8 cellular contexts compared by ENCODE assay signal in genomic region chr15:56732135-56732880, GRCh38. TPM values are rescaled to one million over a fixed set of nuclear protein-coding genes. Genes with fewer than 3 reads are reported as not detected.
A peak's percentile ranks its signal among the peaks of the same experiment; 100 is the strongest.
DNase-seq lines count a peak whose midpoint lies in the region; ATAC-seq and TF ChIP-seq lines count a peak whose summit lies in the region.

No MANE protein-coding gene starts in this region.

- 9% methylated on average over 12 of the region's 12 CpGs for WGBS in SK-N-SH (ENCODE audit: low lambda C conversion rate)
- WGBS in endodermal cell (ENCODE audit: insufficient coverage in 1 of 2, insufficient read length in 1 of 2), 2 experiments: 70 to 73% methylated on average over 9 to 12 of the region's 12 CpGs
- 1 to 2% methylated on average over 12 of the region's 12 CpGs for WGBS in aorta, 2 donors

- H4K20me1 ChIP-seq in SK-N-SH (ENCODE audit: insufficient read depth): no peaks in the 10 kb centered on the region

- peaks cover 28% of the 10 kb centered on the region for H3K9me3 Mint-ChIP-seq in endodermal cell

- peaks cover 18% of the 10 kb centered on the region for H3F3A ChIP-seq in SK-N-SH (replicated peaks; ENCODE audit: insufficient read depth)

- H3K4me1 ChIP-seq in HEK293 (ENCODE audit: control insufficient read depth, insufficient read depth, low read length) (peaks cover 5% of the 10 kb centered on the region; the same call in 1 of the 2 replicates), SK-N-SH (ENCODE audit: control insufficient read depth in 1 of 2, insufficient read depth in 2 of 2, low read depth in 1 of 2, low read length in 1 of 2) (peaks cover 10 to 16% of the 10 kb centered on the region in 2 experiments; a peak in 3 of 4 replicates), endodermal cell (ENCODE audit: control insufficient read depth, insufficient read depth, low read length) (peaks cover 7% of the 10 kb centered on the region), mucosa of rectum (ENCODE audit: control insufficient read depth in 2 of 2, insufficient read depth in 2 of 2, low read length in 2 of 2) (peaks cover 10 to 25% of the 10 kb centered on the region in 2 donors), aorta (ENCODE audit: control insufficient read depth in 1 of 2, insufficient read depth in 2 of 2, low read length in 2 of 2) (peaks cover 3 to 6% of the 10 kb centered on the region in 2 donors)

- ATAC-seq in aorta (ENCODE audit: low FRiP score): peak; percentile 9
- no peak for ATAC-seq in HG03571 (IDR thresholded peaks at IDR 0.05; ENCODE audit: unreplicated experiment)

- peaks cover 4% of the 10 kb centered on the region for H3K27me3 Mint-ChIP-seq in endodermal cell (ENCODE audit: insufficient read depth)

- H3K4me3 Mint-ChIP-seq in endodermal cell: peak overlapping the region; percentile 72

- TF ChIP-seq EP300 in SK-N-SH (IDR thresholded peaks at IDR 0.05; ENCODE audit: borderline replicate concordance in 1 of 2, low read depth in 1 of 2, low read length in 1 of 2): peak in 1 of 2 experiments; percentile 3; a peak in 1 of 4 replicates

- peak overlapping the region; percentile 45 for H3K4me3 ChIP-seq in HEK293 (ENCODE audit: low read depth, low read length)
- peak overlapping the region; percentile 69 to 71 for H3K4me3 ChIP-seq in SK-N-SH (ENCODE audit: low read depth in 2 of 2, low read length in 1 of 2)
- H3K4me3 ChIP-seq in endodermal cell (ENCODE audit: low read length): peak overlapping the region; percentile 47
- peak overlapping the region; percentile 87 to 88 for H3K4me3 ChIP-seq in mucosa of rectum (ENCODE audit: low read length in 2 of 2)
- peak overlapping the region; percentile 74 to 86 for H3K4me3 ChIP-seq in aorta (ENCODE audit: low read length in 2 of 2)

- H3K4me1 Mint-ChIP-seq in endodermal cell: peaks cover 26% of the 10 kb centered on the region

- DNase-seq in D341Med (ENCODE audit: low spot score) (peak; percentile 34), SK-N-SH (peak; percentile 51), endodermal cell (no peak), aorta (no peak), inferior parietal cortex (ENCODE audit: extremely low spot score) (no peak)

- POLR2A ChIA-PET in HEK293 (lab: Yijun Ruan, JAX): no interaction called here
- POLR2A ChIA-PET in SK-N-SH (lab: Yijun Ruan, JAX): interaction anchor here (1.0 kb wide), 1 partner anchor 155 kb away, joined by 3 read pairs; no protein-coding TSS in a partner anchor

- H3K27ac ChIP-seq in HEK293 (ENCODE audit: extremely low read depth, low read depth, low read length) (peak overlapping the region; percentile 93), SK-N-SH (ENCODE audit: low read depth in 2 of 2, low read length in 1 of 2) (peak overlapping the region; percentile 89 to 99), endodermal cell (ENCODE audit: low read depth, low read length) (peak overlapping the region; percentile 89), mucosa of rectum (ENCODE audit: low read depth in 2 of 2, low read length in 2 of 2) (peak overlapping the region; percentile 89), aorta (ENCODE audit: low read depth in 1 of 2, low read length in 2 of 2) (peak overlapping the region; percentile 96 to 100)

- H3K36me3 ChIP-seq in HEK293 (ENCODE audit: control insufficient read depth in 2 of 2, insufficient read depth in 1 of 2, low read length in 2 of 2) (peaks cover 0 to 5% of the 10 kb centered on the region in 2 experiments; a peak in 1 of 3 replicates), SK-N-SH (replicated peaks in 1 of 2; ENCODE audit: control insufficient read depth in 1 of 2, insufficient read depth in 2 of 2, low read length in 1 of 2) (peaks cover 15 to 19% of the 10 kb centered on the region in 2 experiments), endodermal cell (ENCODE audit: control insufficient read depth, insufficient read depth, low read length) (no peaks in the 10 kb centered on the region), mucosa of rectum (ENCODE audit: control insufficient read depth in 2 of 2, insufficient read depth in 2 of 2, low read length in 2 of 2) (peaks cover 0 to 2% of the 10 kb centered on the region in 2 donors), aorta (ENCODE audit: control insufficient read depth in 1 of 2, insufficient read depth in 2 of 2, low read length in 1 of 2) (no peaks in the 10 kb centered on the region)

- peaks cover 57% of the 10 kb centered on the region for H3K79me2 ChIP-seq in SK-N-SH (ENCODE audit: insufficient read depth)

- H3K36me3 Mint-ChIP-seq in endodermal cell (ENCODE audit: low read depth): peaks cover 6% of the 10 kb centered on the region

- no peaks in the 10 kb centered on the region for H3K9me2 ChIP-seq in SK-N-SH

- TF ChIP-seq CTCF in HEK293 (tag by site-specific recombination; IDR thresholded peaks at IDR 0.05) (no peak), SK-N-SH (IDR thresholded peaks at IDR 0.05) (no peak), endodermal cell (conservative IDR thresholded peaks at IDR 0.05) (no peak)

- no peaks in the 10 kb centered on the region for H3K9me3 ChIP-seq in HEK293 (ENCODE audit: control insufficient read depth, insufficient read depth, low read depth, low read length)
- H3K9me3 ChIP-seq in SK-N-SH: no peaks in the 10 kb centered on the region
- peaks cover 25% of the 10 kb centered on the region for H3K9me3 ChIP-seq in endodermal cell (ENCODE audit: control insufficient read depth, low read length)
- H3K9me3 ChIP-seq in mucosa of rectum (ENCODE audit: control insufficient read depth in 2 of 2, low read length in 2 of 2): no peaks in the 10 kb centered on the region
- H3K9me3 ChIP-seq in aorta (ENCODE audit: control insufficient read depth, low read length): no peaks in the 10 kb centered on the region

- peak overlapping the region; percentile 85 for H3K4me2 ChIP-seq in SK-N-SH

- H3K27ac Mint-ChIP-seq in endodermal cell: peak overlapping the region; percentile 95

- peak overlapping the region; percentile 69 for H2AFZ ChIP-seq in SK-N-SH (ENCODE audit: low read depth)

- no peaks in the 10 kb centered on the region for H3K27me3 ChIP-seq in SK-N-SH (ENCODE audit: insufficient read depth)
- H3K27me3 ChIP-seq in endodermal cell (ENCODE audit: control insufficient read depth, insufficient read depth, low read length, poor library complexity, severe bottlenecking): no peaks in the 10 kb centered on the region
- no peaks in the 10 kb centered on the region for H3K27me3 ChIP-seq in mucosa of rectum (ENCODE audit: control insufficient read depth in 2 of 2, insufficient read depth in 2 of 2, low read length in 2 of 2)
- H3K27me3 ChIP-seq in aorta (ENCODE audit: control insufficient read depth in 1 of 2, insufficient read depth in 2 of 2, low read length in 1 of 2): no peaks in the 10 kb centered on the region

- TF ChIP-seq RAD21 in SK-N-SH (IDR thresholded peaks at IDR 0.05; ENCODE audit: low read length): no peak

- H3K9ac ChIP-seq in SK-N-SH (peak overlapping the region; percentile 94), endodermal cell (ENCODE audit: extremely low read depth, low read length, poor library complexity, severe bottlenecking) (no peak overlapping the region), mucosa of rectum (ENCODE audit: low read depth in 1 of 2, low read length in 2 of 2) (peak overlapping the region; percentile 77 to 89)

- intact Hi-C loops in aorta (cut with DNase I): loop anchor here in 1 of 2 donors (5.0 to 10.0 kb wide), 2 partner anchors 62 to 155 kb away; no protein-coding TSS in a partner anchor

- CTCF ChIA-PET in HEK293 (lab: Yijun Ruan, JAX) (interaction anchor here (0.7 kb wide), 1 partner anchor 51 kb away, joined by 3 read pairs; no protein-coding TSS in a partner anchor), SK-N-SH (lab: Yijun Ruan, JAX) (interaction anchor here (0.7 kb wide), 1 partner anchor 51 kb away, joined by 3 read pairs; no protein-coding TSS in a partner anchor)

TF ChIP-seq in HEK293, 187 proteins besides CTCF, POLR2A, EP300 and RAD21 (continues in another document):
- TF ChIP-seq, protein P1, sequence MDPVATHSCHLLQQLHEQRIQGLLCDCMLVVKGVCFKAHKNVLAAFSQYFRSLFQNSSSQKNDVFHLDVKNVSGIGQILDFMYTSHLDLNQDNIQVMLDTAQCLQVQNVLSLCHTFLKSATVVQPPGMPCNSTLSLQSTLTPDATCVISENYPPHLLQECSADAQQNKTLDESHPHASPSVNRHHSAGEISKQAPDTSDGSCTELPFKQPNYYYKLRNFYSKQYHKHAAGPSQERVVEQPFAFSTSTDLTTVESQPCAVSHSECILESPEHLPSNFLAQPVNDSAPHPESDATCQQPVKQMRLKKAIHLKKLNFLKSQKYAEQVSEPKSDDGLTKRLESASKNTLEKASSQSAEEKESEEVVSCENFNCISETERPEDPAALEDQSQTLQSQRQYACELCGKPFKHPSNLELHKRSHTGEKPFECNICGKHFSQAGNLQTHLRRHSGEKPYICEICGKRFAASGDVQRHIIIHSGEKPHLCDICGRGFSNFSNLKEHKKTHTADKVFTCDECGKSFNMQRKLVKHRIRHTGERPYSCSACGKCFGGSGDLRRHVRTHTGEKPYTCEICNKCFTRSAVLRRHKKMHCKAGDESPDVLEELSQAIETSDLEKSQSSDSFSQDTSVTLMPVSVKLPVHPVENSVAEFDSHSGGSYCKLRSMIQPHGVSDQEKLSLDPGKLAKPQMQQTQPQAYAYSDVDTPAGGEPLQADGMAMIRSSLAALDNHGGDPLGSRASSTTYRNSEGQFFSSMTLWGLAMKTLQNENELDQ (tag by site-specific recombination; IDR thresholded peaks at IDR 0.05; ENCODE audit: low read depth): no peak

TF ChIP-seq in SK-N-SH, 30 proteins besides CTCF, POLR2A, EP300 and RAD21:
- peak; percentile 46 for TF ChIP-seq GATA2 (CRISPR knock-in tag; IDR thresholded peaks at IDR 0.05)
- no peak for TF ChIP-seq CHD2 (IDR thresholded peaks at IDR 0.05; ENCODE audit: low read length, partially characterized antibody)
TF ChIP-seq in SK-N-SH: peak in this region for 1.

RNA-seq across cellular contexts. Expression of gene ZNF280D, which starts 1.0 kb away (rescaled TPM):
- 5.4 and 7.3 TPM in 2 replicates for polyA plus RNA-seq in SK-N-SH (2012; rRNA removed)
- 6.6 and 8.4 TPM in 2 replicates for polyA plus RNA-seq in SK-N-SH (2012; cell fraction: cytosol; rRNA removed)
- polyA plus RNA-seq in SK-N-SH (2012; cell fraction: nucleus; rRNA removed): 7.4 and 21.4 TPM in 2 replicates
- 10 to 100 TPM; 22.0 to 35.1 TPM for total RNA-seq in endodermal cell
- 13.9 TPM for polyA plus RNA-seq in endodermal cell (2013, experiment 1 of 2)
- polyA plus RNA-seq in endodermal cell (2013, experiment 2 of 2): 17.1 TPM
- 10 to 100 TPM; 64.4 to 90.8 TPM for total RNA-seq in aorta
- 10 to 100 TPM; 15.0 to 25.7 TPM for polyA plus RNA-seq in aorta

Comparison
In these comparisons a context has a peak if more than half of its experiments do, and no peak if none do; other contexts are left out.
1. DNase-seq: peak in D341Med (single experiment) and SK-N-SH (single experiment); none in endodermal cell (single experiment), aorta (0 of 2) and inferior parietal cortex (single experiment).
2. Peak in every context shown above with its lines, with median percentiles within 50 percentile points of each other: H3K27ac ChIP-seq and H3K4me3 ChIP-seq.